In the genomic region with DNA sequence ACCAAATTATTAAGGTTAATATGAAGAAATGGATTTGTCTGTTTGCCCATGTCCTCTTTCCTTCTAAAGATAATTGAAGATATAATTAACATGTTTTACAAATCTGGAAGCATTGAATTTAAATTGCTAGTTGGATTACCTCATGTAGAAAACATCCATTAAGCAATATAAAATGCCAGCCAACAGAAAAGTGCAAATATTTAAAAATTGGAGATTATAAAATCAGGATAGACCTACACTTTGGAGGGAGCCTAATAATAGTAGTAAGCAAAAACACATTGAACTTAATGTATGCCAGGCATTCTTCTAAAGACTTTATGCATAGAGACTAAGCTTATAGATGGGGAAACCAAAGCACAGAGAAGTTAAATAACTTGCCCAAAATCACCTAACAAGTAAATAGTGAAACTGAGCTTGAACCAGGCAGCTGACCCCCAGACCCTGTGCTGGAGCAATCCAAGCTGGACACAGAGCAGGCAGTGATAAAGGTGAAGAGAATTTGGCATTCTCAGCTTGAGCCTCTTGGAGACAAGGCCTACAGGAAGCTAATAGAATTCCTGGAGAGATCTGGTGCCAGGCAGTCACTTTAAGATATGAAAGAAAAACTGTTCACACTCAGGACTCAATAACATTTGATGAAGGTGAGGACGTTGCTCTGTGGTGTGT, we compare ENCODE assay signal across 2 cellular contexts.
TF ChIP-seq lines count a peak whose summit lies in the region.

No MANE protein-coding gene starts in this region.

TF ChIP-seq in liver, 16 proteins besides CTCF, POLR2A, EP300 and RAD21 (continued from another document):
- TF ChIP-seq ZBTB33 (IDR thresholded peaks at IDR 0.05) = peak; percentile 11
- TF ChIP-seq TAF1 (conservative IDR thresholded peaks at IDR 0.05) = no peak
- TF ChIP-seq RXRA (IDR thresholded peaks at IDR 0.05) = peak in 1 of 2 donors; percentile 10
- no peak for TF ChIP-seq HNF4G (IDR thresholded peaks at IDR 0.05)
- peak; percentile 37 to 53 for TF ChIP-seq JUND (IDR thresholded peaks at IDR 0.05)

TF ChIP-seq in HepG2, 621 proteins besides CTCF, POLR2A, EP300 and RAD21 (continued from another document):
- TF ChIP-seq DRAP1 (CRISPR knock-in tag; IDR thresholded peaks at IDR 0.05) = no peak
- TF ChIP-seq, protein P1, sequence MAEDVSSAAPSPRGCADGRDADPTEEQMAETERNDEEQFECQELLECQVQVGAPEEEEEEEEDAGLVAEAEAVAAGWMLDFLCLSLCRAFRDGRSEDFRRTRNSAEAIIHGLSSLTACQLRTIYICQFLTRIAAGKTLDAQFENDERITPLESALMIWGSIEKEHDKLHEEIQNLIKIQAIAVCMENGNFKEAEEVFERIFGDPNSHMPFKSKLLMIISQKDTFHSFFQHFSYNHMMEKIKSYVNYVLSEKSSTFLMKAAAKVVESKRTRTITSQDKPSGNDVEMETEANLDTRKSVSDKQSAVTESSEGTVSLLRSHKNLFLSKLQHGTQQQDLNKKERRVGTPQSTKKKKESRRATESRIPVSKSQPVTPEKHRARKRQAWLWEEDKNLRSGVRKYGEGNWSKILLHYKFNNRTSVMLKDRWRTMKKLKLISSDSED (CRISPR knock-in tag; IDR thresholded peaks at IDR 0.05) = no peak
- TF ChIP-seq MXI1 (IDR thresholded peaks at IDR 0.05; ENCODE audit: borderline replicate concordance, low read depth, low read length) = no peak
- no peak for TF ChIP-seq ZNF20 (CRISPR knock-in tag; IDR thresholded peaks at IDR 0.05)
- no peak for TF ChIP-seq KDM4B (CRISPR knock-in tag; IDR thresholded peaks at IDR 0.05)
- no peak for TF ChIP-seq U2AF2 (IDR thresholded peaks at IDR 0.05; ENCODE audit: low read depth, low read length)
- TF ChIP-seq ZNF260 (CRISPR knock-in tag; IDR thresholded peaks at IDR 0.05; ENCODE audit: borderline replicate concordance, low read depth) = no peak
- TF ChIP-seq PTBP1 (IDR thresholded peaks at IDR 0.05; ENCODE audit: low read depth, low read length, poor library complexity, severe bottlenecking) = no peak
- no peak for TF ChIP-seq GLMP (CRISPR knock-in tag; IDR thresholded peaks at IDR 0.05; ENCODE audit: borderline replicate concordance)
